11 cellular contexts compared by ENCODE assay signal in genomic region chr9:85960688-85961093, GRCh38. TPM values are rescaled to one million over a fixed set of nuclear protein-coding genes. Genes with fewer than 3 reads are reported as not detected.
DNase-seq lines count a peak whose midpoint lies in the region; ATAC-seq, FAIRE-seq and TF ChIP-seq lines count a peak whose summit lies in the region.
"Had no signal": no experiment of that assay in that cellular context is flagged by ENCODE, and none has a peak within 500 bp of the region (broad histone marks: within the 10 kb centered on the region; RNA-seq: fewer than 3 reads in every experiment).

No MANE protein-coding gene starts in this region.

- H3K4me2 ChIP-seq in GM12878 (ENCODE audit: control insufficient read depth, insufficient read depth), result no peak overlapping the region

- no peak for TF ChIP-seq RAD21 in GM12878 (IDR thresholded peaks at IDR 0.05; ENCODE audit: insufficient read depth, low read depth, low read length)

- H3K9ac ChIP-seq in GM12878 (ENCODE audit: control insufficient read depth, insufficient read depth, low read length), result no peak overlapping the region

- POLR2A ChIA-PET in GM12878 (lab: Charles Lee), result no interaction called here

- H2AFZ ChIP-seq in GM12878 (ENCODE audit: control insufficient read depth, low read depth, low read length), result no peak overlapping the region

- no peak for FAIRE-seq in GM12878 (lab: Jason Lieb, UNC)
- FAIRE-seq: keratinocyte had no signal

- 100% methylated on average over 3 of the region's 3 CpGs for WGBS in GM12878 (ENCODE audit: insufficient coverage, insufficient replicate concordance, low lambda C conversion rate, missing lambda C conversion rate)

- CTCF ChIA-PET in GM12878 (lab: Yijun Ruan, JAX), result interaction anchor here (0.6 kb wide), 1 partner anchor 69 kb away, joined by 3 read pairs; no protein-coding TSS in a partner anchor

- H3K27me3 ChIP-seq in GM12878 (replicated peaks in 1 of 2; ENCODE audit: control insufficient read depth in 2 of 2, insufficient read depth in 2 of 2, low read length in 1 of 2) (no peaks in the 10 kb centered on the region), vagina (no peaks in the 10 kb centered on the region)
- H3K27me3 ChIP-seq: ascending aorta had no signal

- H3K4me1 ChIP-seq in GM12878 (ENCODE audit: control insufficient read depth, insufficient read depth, low read length) (no peaks in the 10 kb centered on the region), vagina (peaks cover 7% of the 10 kb centered on the region)

- H3K4me3 ChIP-seq in GM12878 (no peak overlapping the region), vagina (no peak overlapping the region)
- H3K4me3 ChIP-seq: ascending aorta had no signal

- H4K20me1 ChIP-seq in GM12878 (ENCODE audit: control insufficient read depth, insufficient read depth), result no peaks in the 10 kb centered on the region

- H3K9me3 ChIP-seq in GM12878 (replicated peaks; ENCODE audit: control insufficient read depth, insufficient read depth, low read length), result no peaks in the 10 kb centered on the region
- H3K9me3 ChIP-seq in vagina, result no peaks in the 10 kb centered on the region
- H3K9me3 ChIP-seq: ascending aorta had no signal

- H3K27ac ChIP-seq in GM12878 (ENCODE audit: control insufficient read depth, insufficient read depth), result no peak overlapping the region
- no peak overlapping the region for H3K27ac ChIP-seq in vagina
- H3K27ac ChIP-seq: ascending aorta had no signal

- intact Hi-C loops in GM12878 (cut with micrococcal nuclease; ENCODE audit: unreplicated experiment) (no loop called here), vagina (cut with DNase I) (no loop called here)

- no TSS peak for BruUV-seq in GM12878 (replicated peaks; lab: Mats Ljungman, UMichigan)

- in situ Hi-C loops in G401 (cut with HindIII; ENCODE audit: low sequenced_read_pairs), result no loop called here
- in situ Hi-C loops in GM12878 (cut with MboI), result no loop called here

- RAD21 ChIA-PET in GM12878 (lab: Charles Lee; ENCODE audit: unreplicated experiment), result no interaction called here

- peak; percentile 38 for DNase-seq in G401 (ENCODE audit: low spot score)
- peak; percentile 51 for DNase-seq in NCI-H1105 (lab: John Stamatoyannopoulos, UW)
- no peak for DNase-seq in GM12878 (ENCODE audit: low read depth, low spot score)
- DNase-seq in lung microvascular endothelial cell (ENCODE audit: low read depth in 2 of 2), result peak; percentile 20 to 43
- no peak for DNase-seq in vagina (ENCODE audit: extremely low spot score in 2 of 2)
- no peak for DNase-seq in activated T-cell treated with anti-CD3 and anti-CD28 coated beads, Interleukin-2, amount 50 U/mL, for 48 hours
- no peak for DNase-seq in ureter (ENCODE audit: low spot score)
- DNase-seq: stimulated activated naive B cell treated with anti-CD40 and anti-IgM and Interleukin-4, amounts not matched to agents 10 μg/mL and 1 μg/mL and 100 μg/mL, for 72 hours had no signal

- TF ChIP-seq POLR2A in GM12878 (IDR thresholded peaks at IDR 0.05; ENCODE audit: low read depth, low read length) (no peak), vagina (IDR thresholded peaks at IDR 0.05) (no peak)

- TF ChIP-seq EP300 in GM12878 (IDR thresholded peaks at IDR 0.05; ENCODE audit: borderline replicate concordance in 1 of 2, control insufficient read depth in 1 of 2, low read depth in 2 of 2, low read length in 2 of 2), result no peak

- peaks cover 2% of the 10 kb centered on the region; the same call in 1 of the 2 replicates for H3K79me2 ChIP-seq in GM12878 (ENCODE audit: control insufficient read depth, insufficient read depth, low read length)

- SMC1A ChIA-PET in GM12878 (lab: Charles Lee; ENCODE audit: uncharacterized antibody, unreplicated experiment), result no interaction called here

- peaks cover 0 to 1% of the 10 kb centered on the region in 2 experiments; a peak in 2 of 4 replicates for H3K36me3 ChIP-seq in GM12878 (ENCODE audit: control insufficient read depth in 2 of 2, insufficient read depth in 2 of 2, low read length in 1 of 2)
- H3K36me3 ChIP-seq in vagina, result peaks cover 0 to 33% of the 10 kb centered on the region in 2 donors

- ATAC-seq in GM12878 (no peak), HG02642 (IDR thresholded peaks at IDR 0.05; ENCODE audit: poor library complexity, unreplicated experiment) (no peak)
- ATAC-seq: stimulated activated naive B cell treated with anti-CD40 and anti-IgM and Interleukin-4, amounts not matched to agents 10 μg/mL and 1 μg/mL and 100 μg/mL, for 72 hours had no signal

- TF ChIP-seq CTCF in GM12878 (IDR thresholded peaks at IDR 0.05 in 2 of 3, conservative IDR thresholded peaks at IDR 0.05 in 1 of 3; ENCODE audit: control insufficient read depth in 2 of 3, extremely low read depth in 1 of 3, insufficient read depth in 1 of 3, low read depth in 3 of 3, low read length in 3 of 3) (no peak), vagina (IDR thresholded peaks at IDR 0.05) (no peak)

TF ChIP-seq in GM12878, 131 proteins besides CTCF, POLR2A, EP300 and RAD21:
- TF ChIP-seq GATAD2B (conservative IDR thresholded peaks at IDR 0.05; ENCODE audit: low read depth), result no peak
- TF ChIP-seq LARP7 (IDR thresholded peaks at IDR 0.05), result no peak
- peak; percentile 37 for TF ChIP-seq SMAD1 (IDR thresholded peaks at IDR 0.05; ENCODE audit: low read depth, partially characterized antibody)
TF ChIP-seq in GM12878: peak in this region for 1.

RNA-seq across cellular contexts. Expression of gene NAA35, which starts 19.7 kb away (rescaled TPM):
- 40.6 and 59.2 TPM in 2 replicates for total RNA-seq in G401 (2014; rRNA removed; shearing (Covaris generic))
- total RNA-seq in GM12878 (2013; cell fraction: nucleolus; rRNA removed), result 43.9 and 50.7 TPM in 2 replicates
- 15.5 and 18.7 TPM in 2 replicates for total RNA-seq in GM12878 (2014; rRNA removed)
- 28.1 TPM in 2 replicates for total RNA-seq in GM12878 (2014; rRNA removed; fragmentation: Illumina TruSeq; extraction: Trizol)
- total RNA-seq in GM12878 (2021), result 24.4 and 25.7 TPM in 2 replicates
- polyA plus RNA-seq in GM12878 (2011; ENCODE audit: low read depth), result 10.0 TPM
- polyA plus RNA-seq in GM12878 (2011; rRNA removed), result 38.0 and 48.2 TPM in 2 replicates
- polyA plus RNA-seq in GM12878 (2011; cell fraction: cytosol; rRNA removed), result 15.2 and 15.8 TPM in 2 replicates
- 25.9 and 26.3 TPM in 2 replicates for polyA plus RNA-seq in GM12878 (2011; cell fraction: nucleus; rRNA removed)
- 16.2 and 18.0 TPM in 2 replicates for polyA plus RNA-seq in GM12878 (2012)
- 30.7 and 37.4 TPM in 2 replicates for polyA plus RNA-seq in GM12878 (2014; fragmentation: Illumina TruSeq; extraction: Trizol)
- 10 to 100 TPM; 18.9 to 23.4 TPM for polyA plus RNA-seq in GM12878 (2014; fragmentation: Nextera tagmentation; extraction: Ambion mirVana)
- polyA plus RNA-seq in GM12878 (2014; rRNA removed), result 16.9 and 17.3 TPM in 2 replicates
- 10 to 100 TPM; 30.5 to 37.1 TPM for polyA plus RNA-seq in GM12878 (2016; fragmentation: Nextera tagmentation; extraction: Ambion mirVana)
- 16.2 and 24.1 TPM in 2 replicates for polyA minus RNA-seq in GM12878 (2011; rRNA and poly(A)+ RNA removed)
- polyA minus RNA-seq in GM12878 (2011; cell fraction: cytosol; rRNA and poly(A)+ RNA removed), result 7.1 and 7.2 TPM in 2 replicates
- polyA minus RNA-seq in GM12878 (2011; cell fraction: nucleus; rRNA and poly(A)+ RNA removed), result 10.4 and 14.0 TPM in 2 replicates
- total RNA-seq in lung microvascular endothelial cell, result 13.3 and 13.5 TPM in 2 replicates
- total RNA-seq in vagina, result 20.1 TPM
- 30.3 TPM for total RNA-seq in ureter

Comparison
In these comparisons a context has a peak if more than half of its experiments do, and no peak if none do; other contexts are left out.
1. DNase-seq: peak in G401 (single experiment), NCI-H1105 (single experiment) and lung microvascular endothelial cell (2 of 2); none in GM12878 (single experiment), vagina (0 of 2), activated T-cell treated with anti-CD3 and anti-CD28 coated beads, Interleukin-2, amount 50 U/mL, for 48 hours (0 of 2) and ureter (single experiment).